Comparison of ENCODE assay signal across 34 cellular contexts in genomic region chr4:7491915-7492314, GRCh38.
"Had no signal": no experiment of that assay in that cellular context is flagged by ENCODE, and none has a peak within 500 bp of the region (broad histone marks: within the 10 kb centered on the region; RNA-seq: fewer than 3 reads in every experiment).

No MANE protein-coding gene starts in this region.

- H3K9ac ChIP-seq: KMS-11 had no signal

- H3K4me2 ChIP-seq: KMS-11 had no signal

- H3K9me3 ChIP-seq: MG63 had no signal

- H3K27ac ChIP-seq: KMS-11 had no signal

- H3K27me3 ChIP-seq: MG63 had no signal

- H3K4me3 ChIP-seq: MG63 had no signal

- H3K36me3 ChIP-seq: MG63 had no signal

- DNase-seq: Karpas-422, Kasumi-1, MG63, MM.1S, MV-4-11, NCI-H1048, NCI-H1092, NCI-H1092 treated with DMSO at 0.1 percent for 48 hours, NCI-H1105, NCI-H1105 treated with DMSO at 0.1 percent for 48 hours, NCI-H1417, NCI-H1417 treated with DMSO at 0.1 percent for 48 hours, NCI-H1436, NCI-H1436 treated with DMSO at 0.1 percent for 48 hours, NCI-H146, NCI-H1694, NCI-H1694 treated with DMSO at 0.1 percent for 48 hours, NCI-H187, NCI-H187 treated with DMSO at 0.1 percent for 48 hours, NCI-H1930, NCI-H2029, NCI-H2029 treated with DMSO at 0.1 percent for 48 hours, NCI-H2081, NCI-H2081 treated with DMSO at 0.1 percent for 48 hours, NCI-H2107, NCI-H2171, NCI-H2171 treated with DMSO at 0.1 percent for 48 hours, NCI-H2227 treated with DMSO at 0.1 percent for 48 hours, NCI-H226, NCI-H345, NCI-H446, NCI-H446 treated with DMSO at 0.1 percent for 48 hours, NCI-H510A had no signal
